ENCODE assay signal across 8 cellular contexts in the genomic region with DNA sequence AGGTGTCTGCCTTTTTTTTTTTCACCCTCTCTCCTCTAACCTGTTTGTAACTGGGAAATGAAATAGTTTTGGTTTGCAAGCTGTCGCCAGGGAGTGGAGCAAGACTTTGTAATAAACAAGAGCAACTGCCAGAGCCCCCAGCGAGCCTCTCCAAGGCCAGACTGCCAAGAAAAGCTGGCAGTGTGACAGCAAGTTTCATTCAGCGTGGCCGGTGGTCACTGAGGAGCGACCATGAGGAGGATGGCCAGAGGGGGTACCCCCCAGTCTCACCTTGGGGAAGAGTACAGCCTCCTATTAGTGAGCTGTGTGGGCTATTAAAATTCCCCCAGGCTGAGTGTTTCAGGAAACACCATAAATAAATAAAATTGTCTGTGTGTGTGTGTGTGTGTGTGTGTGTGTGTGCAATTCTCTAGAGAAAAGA. TPM values are rescaled to one million over a fixed set of nuclear protein-coding genes. Genes with fewer than 3 reads are reported as not detected.
DNase-seq lines count a peak whose midpoint lies in the region; ATAC-seq and TF ChIP-seq lines count a peak whose summit lies in the region.

No MANE protein-coding gene starts in this region.

- H3K36me3 ChIP-seq in ascending aorta, result no peaks in the 10 kb centered on the region
- H3K36me3 ChIP-seq in suprapubic skin, result no peaks in the 10 kb centered on the region

- peak overlapping the region; percentile 15 to 86 for H3K27ac ChIP-seq in ascending aorta
- peak overlapping the region; percentile 68 for H3K27ac ChIP-seq in suprapubic skin

- intact Hi-C loops in ascending aorta (cut with DNase I) (no loop called here), left colon (cut with DNase I, micrococcal nuclease) (no loop called here)

- TF ChIP-seq CTCF in ascending aorta (IDR thresholded peaks at IDR 0.05) (no peak), suprapubic skin (IDR thresholded peaks at IDR 0.05) (no peak)

- TF ChIP-seq EP300 in suprapubic skin (IDR thresholded peaks at IDR 0.05), result no peak

- DNase-seq in HT-29 (ENCODE audit: low spot score) (peak; percentile 84), ascending aorta (ENCODE audit: low spot score in 2 of 2) (no peak), left colon (peak; percentile 60 to 66), suprapubic skin (ENCODE audit: low spot score in 2 of 2) (peak; percentile 77 to 82), NCI-H2227 (lab: John Stamatoyannopoulos, UW; ENCODE audit: unreplicated experiment) (no peak), NCI-H526 treated with DMSO at 0.1 percent for 48 hours (lab: John Stamatoyannopoulos, UW) (no peak)

- H3K4me1 ChIP-seq in ascending aorta (peaks cover 0 to 8% of the 10 kb centered on the region in 2 donors), suprapubic skin (peaks cover 28% of the 10 kb centered on the region)

- H3K9me3 ChIP-seq in ascending aorta, result no peaks in the 10 kb centered on the region
- no peaks in the 10 kb centered on the region for H3K9me3 ChIP-seq in suprapubic skin

- TF ChIP-seq POLR2A in suprapubic skin (IDR thresholded peaks at IDR 0.05), result no peak

- 2% methylated on average over 5 of the region's 5 CpGs for WGBS in suprapubic skin

- H3K4me3 ChIP-seq in ascending aorta, result peak overlapping the region; percentile 24 to 59
- H3K4me3 ChIP-seq in suprapubic skin, result peak overlapping the region; percentile 19

- H3K27me3 ChIP-seq in ascending aorta (no peaks in the 10 kb centered on the region), suprapubic skin (no peaks in the 10 kb centered on the region)

- peak; percentile 58 for ATAC-seq in left colon
- no peak for ATAC-seq in HG03280 (IDR thresholded peaks at IDR 0.05; ENCODE audit: unreplicated experiment)
- no peak for ATAC-seq in HG02610 (IDR thresholded peaks at IDR 0.05; ENCODE audit: unreplicated experiment)

RNA-seq across cellular contexts. Expression of gene ZFAND5, which starts 49.9 kb away (rescaled TPM):
- total RNA-seq in HT-29 (2014; rRNA removed; shearing (Covaris generic)), result 204 and 236 TPM in 2 replicates
- total RNA-seq in ascending aorta, result 189 TPM
- 100 to 1,000 TPM; 105 to 161 TPM for total RNA-seq in left colon
- total RNA-seq in suprapubic skin, result 100 to 1,000 TPM; 105 to 281 (median 137) TPM

Comparison
In these comparisons a context has a peak if more than half of its experiments do, and no peak if none do; other contexts are left out.
1. DNase-seq: peak in HT-29 (single experiment), left colon (2 of 2) and suprapubic skin (2 of 2); none in ascending aorta (0 of 2), NCI-H2227 (single experiment) and NCI-H526 treated with DMSO at 0.1 percent for 48 hours (single experiment).